16 cellular contexts compared by ENCODE assay signal in the genomic region with DNA sequence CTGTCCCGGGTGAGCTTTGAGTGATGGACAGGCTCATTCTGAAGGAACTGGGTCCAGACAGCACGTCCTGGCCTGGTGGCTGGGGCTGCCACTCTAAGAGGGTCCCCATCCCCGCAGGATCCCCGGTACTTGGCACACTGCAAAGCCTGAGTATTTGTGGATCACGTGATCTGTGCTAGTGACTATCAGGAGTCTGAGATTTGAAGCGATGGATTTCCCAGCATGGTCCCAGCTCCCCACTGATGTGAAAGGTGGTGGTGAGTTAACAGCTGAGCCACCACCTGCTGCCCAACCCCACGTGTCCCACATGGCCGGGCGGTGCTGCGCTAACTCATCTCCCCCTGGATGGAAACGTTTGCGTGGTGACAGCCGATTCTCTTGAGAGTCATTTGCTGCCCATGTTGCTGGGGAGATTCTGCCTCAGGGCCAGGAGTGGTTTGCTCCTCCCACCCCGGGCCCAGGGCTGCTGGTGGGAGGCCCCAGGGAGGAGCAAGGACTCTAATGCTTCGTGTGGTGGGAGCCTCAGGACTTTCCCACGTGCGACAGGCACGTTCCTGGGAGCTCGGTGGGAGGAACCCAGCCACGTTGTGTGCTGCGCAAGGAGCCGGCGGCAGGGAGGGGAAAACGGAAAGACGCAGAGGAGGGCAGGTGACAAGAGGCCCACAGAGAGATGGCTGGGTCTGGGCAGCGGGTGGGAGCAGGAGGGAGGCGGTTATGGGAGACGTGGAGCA. TPM values are rescaled to one million over a fixed set of nuclear protein-coding genes. Genes with fewer than 3 reads are reported as not detected.
DNase-seq lines count a peak whose midpoint lies in the region; ATAC-seq and TF ChIP-seq lines count a peak whose summit lies in the region.
"Had no signal": no experiment of that assay in that cellular context is flagged by ENCODE, and none has a peak within 500 bp of the region (broad histone marks: within the 10 kb centered on the region; RNA-seq: fewer than 3 reads in every experiment).

No MANE protein-coding gene starts in this region.

- POLR2A ChIA-PET in HEK293T (lab: Yijun Ruan, JAX), result no interaction called here

- DNase-seq in NCI-H1092 treated with DMSO at 0.1 percent for 48 hours (lab: John Stamatoyannopoulos, UW), result peak; percentile 1
- DNase-seq in NCI-H1092 (lab: John Stamatoyannopoulos, UW), result no peak
- DNase-seq in NCI-H1417 treated with DMSO at 0.1 percent for 48 hours (lab: John Stamatoyannopoulos, UW), result peak; percentile 3
- DNase-seq in SK-N-DZ (ENCODE audit: low spot score), result peak; percentile 66
- DNase-seq in nephron progenitor cell, result no peak
- no peak for DNase-seq in HEK293T (ENCODE audit: extremely low spot score)
- DNase-seq: 8988T; activated B cell treated with CpG ODN at 0.5 μM for 24 hours; activated CD8-positive, alpha-beta memory T cell treated with anti-CD3 and anti-CD28 coated beads, Interleukin-2, amount 50 U/mL, for 4 hours; activated effector memory CD4-positive, alpha-beta T cell treated with anti-CD3 and anti-CD28 coated beads, Interleukin-2, amount 50 U/mL, for 16 hours; NCI-H1930; stimulated activated naive CD4-positive, alpha-beta T cell treated with Interleukin-2 at 50 U/mL for 16 hours; upper lobe of right lung had no signal

- WGBS in gastroesophageal sphincter (ENCODE audit: low coverage in 1 of 2), 2 donors, result 62% methylated on average over 12 of the region's 28 CpGs; no CpG with 5 or more reads in 1 of the 2 donors

- no peak for ATAC-seq in GM21825 (IDR thresholded peaks at IDR 0.05; ENCODE audit: unreplicated experiment)
- no peak for ATAC-seq in gastroesophageal sphincter
- ATAC-seq: upper lobe of right lung had no signal

- H3K9me3 Mint-ChIP-seq in nephron progenitor cell, result no peaks in the 10 kb centered on the region
- H3K9me3 Mint-ChIP-seq: activated B cell treated with CpG ODN at 0.5 μM for 24 hours had no signal

- H3K36me3 ChIP-seq in gastroesophageal sphincter, result peaks cover 0 to 23% of the 10 kb centered on the region in 2 donors

- no peak overlapping the region for H3K4me3 Mint-ChIP-seq in nephron progenitor cell
- H3K4me3 Mint-ChIP-seq: activated B cell treated with CpG ODN at 0.5 μM for 24 hours had no signal

- H3K36me3 Mint-ChIP-seq in nephron progenitor cell (ENCODE audit: low read depth), result peaks cover 28% of the 10 kb centered on the region

- no peaks in the 10 kb centered on the region for H3K9me3 ChIP-seq in gastroesophageal sphincter
- H3K9me3 ChIP-seq: BLaER1 treated with 17β-estradiol and CSF1 and Interleukin-3, amounts not matched to agents 10 nM and 100 nM; upper lobe of right lung had no signal

- H3K27me3 Mint-ChIP-seq in nephron progenitor cell (ENCODE audit: low read depth, poor library complexity), result no peaks in the 10 kb centered on the region
- H3K27me3 Mint-ChIP-seq: activated B cell treated with CpG ODN at 0.5 μM for 24 hours had no signal

- no peak for TF ChIP-seq EP300 in gastroesophageal sphincter (IDR thresholded peaks at IDR 0.05)

- H3K27ac Mint-ChIP-seq in nephron progenitor cell, result peak overlapping the region; percentile 90
- H3K27ac Mint-ChIP-seq: activated B cell treated with CpG ODN at 0.5 μM for 24 hours had no signal

- peaks cover 40% of the 10 kb centered on the region for H3K4me1 Mint-ChIP-seq in nephron progenitor cell

- no peak overlapping the region for H3K4me3 ChIP-seq in gastroesophageal sphincter
- H3K4me3 ChIP-seq: BLaER1 treated with 17β-estradiol and CSF1 and Interleukin-3, amounts not matched to agents 10 nM and 100 nM; upper lobe of right lung had no signal

- no peaks in the 10 kb centered on the region for H3K27me3 ChIP-seq in gastroesophageal sphincter
- H3K27me3 ChIP-seq: BLaER1 treated with 17β-estradiol and CSF1 and Interleukin-3, amounts not matched to agents 10 nM and 100 nM; upper lobe of right lung had no signal

- CTCF ChIA-PET in HEK293T (lab: Yijun Ruan, JAX), result no interaction called here

- TF ChIP-seq CTCF in nephron progenitor cell (IDR thresholded peaks at IDR 0.05) (no peak), gastroesophageal sphincter (IDR thresholded peaks at IDR 0.05) (no peak)

- peaks cover 0 to 8% (median 0%) of the 10 kb centered on the region in 3 donors for H3K4me1 ChIP-seq in gastroesophageal sphincter
- H3K4me1 ChIP-seq: upper lobe of right lung had no signal

- no peak overlapping the region for H3K27ac ChIP-seq in gastroesophageal sphincter
- H3K27ac ChIP-seq: BLaER1 treated with 17β-estradiol and CSF1 and Interleukin-3, amounts not matched to agents 10 nM and 100 nM; upper lobe of right lung had no signal

- TF ChIP-seq POLR2A in gastroesophageal sphincter (IDR thresholded peaks at IDR 0.05), result no peak

TF ChIP-seq in HEK293T, 16 proteins besides CTCF, POLR2A, EP300 and RAD21:
- TF ChIP-seq FOXA1 (IDR thresholded peaks at IDR 0.05), result no peak
- TF ChIP-seq, protein P1, sequence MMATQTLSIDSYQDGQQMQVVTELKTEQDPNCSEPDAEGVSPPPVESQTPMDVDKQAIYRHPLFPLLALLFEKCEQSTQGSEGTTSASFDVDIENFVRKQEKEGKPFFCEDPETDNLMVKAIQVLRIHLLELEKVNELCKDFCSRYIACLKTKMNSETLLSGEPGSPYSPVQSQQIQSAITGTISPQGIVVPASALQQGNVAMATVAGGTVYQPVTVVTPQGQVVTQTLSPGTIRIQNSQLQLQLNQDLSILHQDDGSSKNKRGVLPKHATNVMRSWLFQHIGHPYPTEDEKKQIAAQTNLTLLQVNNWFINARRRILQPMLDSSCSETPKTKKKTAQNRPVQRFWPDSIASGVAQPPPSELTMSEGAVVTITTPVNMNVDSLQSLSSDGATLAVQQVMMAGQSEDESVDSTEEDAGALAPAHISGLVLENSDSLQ (IDR thresholded peaks at IDR 0.05), result no peak
- TF ChIP-seq LEF1 (IDR thresholded peaks at IDR 0.05; ENCODE audit: borderline replicate concordance), result no peak
- TF ChIP-seq NFRKB (IDR thresholded peaks at IDR 0.05), result no peak
- no peak for TF ChIP-seq CTBP1 (IDR thresholded peaks at IDR 0.05; ENCODE audit: borderline replicate concordance)
- no peak for TF ChIP-seq FOXM1 (IDR thresholded peaks at IDR 0.05; ENCODE audit: borderline replicate concordance)
- no peak for TF ChIP-seq HDGF (IDR thresholded peaks at IDR 0.05; ENCODE audit: borderline replicate concordance)
- TF ChIP-seq ELF4 (IDR thresholded peaks at IDR 0.05), result no peak
- no peak for TF ChIP-seq ARNT (IDR thresholded peaks at IDR 0.05)
- TF ChIP-seq TARDBP (IDR thresholded peaks at IDR 0.05), result no peak

RNA-seq across cellular contexts. Expression of a gene that starts 15.1 kb away (rescaled TPM):
- 31.2 and 35.3 TPM in 2 replicates for polyA plus RNA-seq in SK-N-DZ (2014; cell fraction: cytosol; rRNA removed)
- polyA plus RNA-seq in SK-N-DZ (2014; cell fraction: nucleus; rRNA removed), result 35.9 and 59.0 TPM in 2 replicates
- 10 to 100 TPM; 25.8 to 51.1 (median 43.3) TPM for total RNA-seq in gastroesophageal sphincter

RNA-seq across cellular contexts. Expression of a gene that starts 48.7 kb away (rescaled TPM):
- 2.4 and 3.1 TPM in 2 replicates for polyA plus RNA-seq in SK-N-DZ (2014; cell fraction: cytosol; rRNA removed)
- 1.2 and 7.3 TPM in 2 replicates for polyA plus RNA-seq in SK-N-DZ (2014; cell fraction: nucleus; rRNA removed)
- total RNA-seq in gastroesophageal sphincter, result 100 to 1,000 TPM in 1 of 4 donors, 10 to 100 TPM in 3; 60.2 to 157 (median 79.0) TPM

Comparison
In these comparisons a context has a peak if more than half of its experiments do, and no peak if none do; other contexts are left out.
1. DNase-seq: peak in NCI-H1092 treated with DMSO at 0.1 percent for 48 hours (single experiment), NCI-H1417 treated with DMSO at 0.1 percent for 48 hours (single experiment) and SK-N-DZ (single experiment); none in NCI-H1092 (single experiment), nephron progenitor cell (single experiment) and HEK293T (single experiment).